8 cellular contexts compared by ENCODE assay signal in the genomic region with DNA sequence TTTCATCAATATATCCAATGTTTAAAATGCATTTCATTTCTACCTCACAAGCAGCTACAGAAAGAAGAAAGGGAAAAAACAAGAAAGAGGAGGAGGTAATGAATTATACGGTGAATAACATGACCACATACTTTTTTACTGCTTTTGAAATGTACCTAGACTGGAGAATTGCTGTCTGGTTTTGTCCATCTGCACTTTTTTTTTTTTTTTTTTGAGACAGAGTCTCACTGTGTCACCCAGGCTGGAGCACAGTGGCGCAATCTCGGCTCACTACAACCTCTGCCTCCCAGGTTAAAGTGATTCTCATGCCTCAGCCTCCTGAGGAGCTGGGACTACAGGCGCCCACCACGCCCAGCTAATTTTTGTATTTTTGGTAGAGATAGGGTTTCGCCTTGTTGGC. TPM values are rescaled to one million over a fixed set of nuclear protein-coding genes. Genes with fewer than 3 reads are reported as not detected.
DNase-seq lines count a peak whose midpoint lies in the region; ATAC-seq, FAIRE-seq and TF ChIP-seq lines count a peak whose summit lies in the region.
"Not testable (repeated sequence)": the region's sequence is repeated elsewhere in the genome, so short reads cannot be mapped to it uniquely, and the experiment has no call there.
"Had no signal": no experiment of that assay in that cellular context is flagged by ENCODE, and none has a peak within 500 bp of the region (broad histone marks: within the 10 kb centered on the region; RNA-seq: fewer than 3 reads in every experiment).

No MANE protein-coding gene starts in this region.

- H3K36me3 ChIP-seq in Karpas-422 (ENCODE audit: insufficient read depth, low read length); bronchial epithelial cell (ENCODE audit: control insufficient read depth, insufficient read depth, low read length); mesenchymal stem cell (ENCODE audit: control insufficient read depth in 1 of 2, insufficient read depth in 2 of 2, low read depth in 1 of 2, low read length in 2 of 2): not testable (repeated sequence)

- H3K79me1 ChIP-seq in mesenchymal stem cell (replicated peaks; ENCODE audit: low read length, poor library complexity, severe bottlenecking): not testable (repeated sequence)

- not testable (repeated sequence) for H3K23ac ChIP-seq in mesenchymal stem cell (ENCODE audit: low read length in 2 of 2)

- H4K20me1 ChIP-seq in Karpas-422 (ENCODE audit: insufficient read depth, low read depth, low read length): not testable (repeated sequence)

- H2BK5ac ChIP-seq in mesenchymal stem cell (ENCODE audit: low read depth, low read length, poor library complexity, severe bottlenecking): not testable (repeated sequence)

- H3K4me3 ChIP-seq in Karpas-422 (ENCODE audit: low read length); bronchial epithelial cell (ENCODE audit: low read depth, low read length); mesenchymal stem cell (ENCODE audit: insufficient read depth in 1 of 2, low read depth in 1 of 2, low read length in 2 of 2): not testable (repeated sequence)

- H3K27me3 ChIP-seq in Karpas-422 (ENCODE audit: low read length); bronchial epithelial cell (ENCODE audit: control insufficient read depth, insufficient read depth, low read length): not testable (repeated sequence)
- H3K27me3 ChIP-seq in mesenchymal stem cell (ENCODE audit: control insufficient read depth in 1 of 2, insufficient read depth in 1 of 2, low read length in 2 of 2): peaks cover 14 to 29% of the 10 kb centered on the region in 2 experiments

- peaks cover 79% of the 10 kb centered on the region for H3K4me1 Mint-ChIP-seq in activated T-cell treated with anti-CD3 and anti-CD28 coated beads, Interleukin-2, amount 50 U/mL, for 4 hours (ENCODE audit: low read depth)

- peak overlapping the region; percentile 84 to 88 for H3K27ac Mint-ChIP-seq in activated naive CD4-positive, alpha-beta T cell treated with anti-CD3 and anti-CD28 coated beads, Interleukin-2, amount 50 U/mL, for 72 hours

- H3K27ac ChIP-seq in Karpas-422 (ENCODE audit: low read length): peak overlapping the region; percentile 26; the same call in 1 of the 2 replicates
- H3K27ac ChIP-seq in mesenchymal stem cell (ENCODE audit: low read length, poor library complexity, severe bottlenecking): not testable (repeated sequence)

- peak; percentile 83 to 84 for ATAC-seq in activated CD4-positive, CD25-positive, alpha-beta regulatory T cell treated with anti-CD3 and anti-CD28 coated beads, Interleukin-2, amount 50 U/mL, for 24 hours
- ATAC-seq in activated T-cell treated with anti-CD3 and anti-CD28 coated beads, Interleukin-2, amount 50 U/mL, for 4 hours: peak; percentile 81 to 83
- ATAC-seq in activated naive CD4-positive, alpha-beta T cell treated with anti-CD3 and anti-CD28 coated beads, Interleukin-2, amount 50 U/mL, for 72 hours: peak; percentile 88 to 91

- H4K91ac ChIP-seq in mesenchymal stem cell (ENCODE audit: low read length): not testable (repeated sequence)

- not testable (repeated sequence) for H2BK120ac ChIP-seq in mesenchymal stem cell (ENCODE audit: low read depth, low read length)

- DNase-seq in Karpas-422; activated naive CD4-positive, alpha-beta T cell treated with anti-CD3 and anti-CD28 coated beads, Interleukin-2, amount 50 U/mL, for 72 hours (ENCODE audit: low spot score in 2 of 2): not testable (repeated sequence)
- peak; percentile 22 for DNase-seq in activated T-cell treated with anti-CD3 and anti-CD28 coated beads, Interleukin-2, amount 50 U/mL, for 4 hours
- DNase-seq in bronchial epithelial cell (ENCODE audit: low read depth) (peak; percentile 52), mesenchymal stem cell (peak; percentile 41)
- peak; percentile 28 for DNase-seq in stimulated activated CD4-positive, alpha-beta T cell treated with anti-CD3 and anti-CD28 coated beads, Interleukin-4, amount 100 ng/mL, for 1 hour

- FAIRE-seq in bronchial epithelial cell (lab: Jason Lieb, UNC): not testable (repeated sequence)

- H3K9ac ChIP-seq in Karpas-422 (ENCODE audit: low read length); mesenchymal stem cell (ENCODE audit: low read length): not testable (repeated sequence)

- not testable (repeated sequence) for H3K4me2 ChIP-seq in Karpas-422 (ENCODE audit: low read depth, low read length, poor library complexity, severe bottlenecking); mesenchymal stem cell (ENCODE audit: low read length, poor library complexity, severe bottlenecking)

- H3K14ac ChIP-seq in mesenchymal stem cell (ENCODE audit: low read length in 2 of 2): not testable (repeated sequence)

- not testable (repeated sequence) for H2AFZ ChIP-seq in Karpas-422 (ENCODE audit: low read length); mesenchymal stem cell (ENCODE audit: low read depth, low read length)

- not testable (repeated sequence) for H3K9me2 ChIP-seq in Karpas-422 (replicated peaks; ENCODE audit: insufficient read depth, low read length)

- not testable (repeated sequence) for H2BK15ac ChIP-seq in mesenchymal stem cell (ENCODE audit: low read depth, poor library complexity, severe bottlenecking)

- not testable (repeated sequence) for TF ChIP-seq CTCF in bronchial epithelial cell (IDR thresholded peaks at IDR 0.05; ENCODE audit: insufficient read depth, low read length, severe bottlenecking)

- not testable (repeated sequence) for H4K8ac ChIP-seq in mesenchymal stem cell (ENCODE audit: low read length)

- H3K18ac ChIP-seq in mesenchymal stem cell (ENCODE audit: low read depth in 1 of 2, low read length in 2 of 2): not testable (repeated sequence)

- H3K9me3 Mint-ChIP-seq in activated T-cell treated with anti-CD3 and anti-CD28 coated beads, Interleukin-2, amount 50 U/mL, for 4 hours; activated naive CD4-positive, alpha-beta T cell treated with anti-CD3 and anti-CD28 coated beads, Interleukin-2, amount 50 U/mL, for 72 hours: not testable (repeated sequence)

- not testable (repeated sequence) for H3K36me3 Mint-ChIP-seq in activated T-cell treated with anti-CD3 and anti-CD28 coated beads, Interleukin-2, amount 50 U/mL, for 4 hours (ENCODE audit: insufficient read depth); activated naive CD4-positive, alpha-beta T cell treated with anti-CD3 and anti-CD28 coated beads, Interleukin-2, amount 50 U/mL, for 72 hours

- not testable (repeated sequence) for H3K4ac ChIP-seq in mesenchymal stem cell (ENCODE audit: low read depth in 1 of 2, low read length in 2 of 2)

- H3K4me3 Mint-ChIP-seq in activated T-cell treated with anti-CD3 and anti-CD28 coated beads, Interleukin-2, amount 50 U/mL, for 4 hours: peak overlapping the region; percentile 60

- peaks cover 68% of the 10 kb centered on the region for H3K4me1 ChIP-seq in Karpas-422 (ENCODE audit: low read length)
- not testable (repeated sequence) for H3K4me1 ChIP-seq in mesenchymal stem cell (ENCODE audit: control insufficient read depth, insufficient read depth, low read depth, low read length)

- not testable (repeated sequence) for H2AK5ac ChIP-seq in mesenchymal stem cell (ENCODE audit: low read length, severe bottlenecking)

- H3K9me3 ChIP-seq in Karpas-422 (ENCODE audit: low read length); mesenchymal stem cell (ENCODE audit: control insufficient read depth, low read length): not testable (repeated sequence)

- WGBS in mesenchymal stem cell: 96% methylated on average over 4 of the region's 6 CpGs

- not testable (repeated sequence) for H3K79me2 ChIP-seq in Karpas-422 (ENCODE audit: low read length)

- not testable (repeated sequence) for H3K27me3 Mint-ChIP-seq in activated T-cell treated with anti-CD3 and anti-CD28 coated beads, Interleukin-2, amount 50 U/mL, for 4 hours (ENCODE audit: low read depth)

- H2BK12ac ChIP-seq in mesenchymal stem cell (ENCODE audit: low read length in 2 of 2): not testable (repeated sequence)

RNA-seq across cellular contexts. Expression of a gene that starts 58.4 kb away (rescaled TPM):
- 11.1 and 19.4 TPM in 2 replicates for total RNA-seq in Karpas-422 (2014; rRNA removed; shearing (Covaris generic); ENCODE audit: low replicate concordance)
- 1 to 10 TPM; 5.6 to 8.6 (median 7.5) TPM for total RNA-seq in activated T-cell treated with anti-CD3 and anti-CD28 coated beads, Interleukin-2, amount 50 U/mL, for 4 hours
- total RNA-seq in activated naive CD4-positive, alpha-beta T cell treated with anti-CD3 and anti-CD28 coated beads, Interleukin-2, amount 50 U/mL, for 72 hours: 10 to 100 TPM; 13.4 to 14.5 TPM
- 0.26 and 0.53 TPM in 2 replicates for total RNA-seq in bronchial epithelial cell
- polyA plus RNA-seq in mesenchymal stem cell (2013, experiment 1 of 2): 24.9 TPM
- polyA plus RNA-seq in mesenchymal stem cell (2013, experiment 2 of 2): 25.2 TPM
- total RNA-seq: GM23248 had no signal
